ENCODE assay signal across 18 cellular contexts in genomic region chr22:42726811-42727210, GRCh38. TPM values are rescaled to one million over a fixed set of nuclear protein-coding genes. Genes with fewer than 3 reads are reported as not detected.
"Had no signal": no experiment of that assay in that cellular context is flagged by ENCODE, and none has a peak within 500 bp of the region (broad histone marks: within the 10 kb centered on the region; RNA-seq: fewer than 3 reads in every experiment).

No MANE protein-coding gene starts in this region.

- H3K4me2 ChIP-seq: neural progenitor cell had no signal

- H3K27ac ChIP-seq: gastrocnemius medialis, heart left ventricle, lower lobe of right lung, neural progenitor cell, ovary, stomach had no signal

- H3K9ac ChIP-seq: neural progenitor cell had no signal

- H3K27me3 ChIP-seq: gastrocnemius medialis, ovary had no signal

- H3K9me3 ChIP-seq: gastrocnemius medialis, heart left ventricle, lower lobe of right lung, ovary, spleen, stomach had no signal

- DNase-seq: activated CD4-positive, alpha-beta T cell treated with anti-CD3 and anti-CD28 coated beads, Interleukin-2, amount 10 ng/mL, durations not matched to agents 7 days and 5 days; activated naive CD4-positive, alpha-beta T cell treated with Interleukin-2 at 50 U/mL for 16 hours; activated naive CD8-positive, alpha-beta T cell treated with anti-CD3 and anti-CD28 coated beads, Interleukin-2, amount 50 U/mL, for 24 hours; aorta; effector CD8-positive, alpha-beta T cell; gastrocnemius medialis; heart left ventricle; left colon; lower lobe of right lung; midbrain; naive B cell; ovary; spleen; stimulated activated CD4-positive, alpha-beta T cell treated with anti-CD3 and anti-CD28 coated beads, Interleukin-1b, Interleukin-23, amount 100 ng/mL, for 48 hours; stomach; T-helper 9 cell had no signal

- H3K4me1 ChIP-seq: gastrocnemius medialis, heart left ventricle, neural progenitor cell had no signal

- H3K36me3 ChIP-seq: gastrocnemius medialis, heart left ventricle, lower lobe of right lung, neural progenitor cell, ovary, spleen, stomach had no signal

- H3K4me3 ChIP-seq: gastrocnemius medialis, heart left ventricle, lower lobe of right lung, neural progenitor cell, ovary, spleen, stomach had no signal

- H2AFZ ChIP-seq: neural progenitor cell had no signal

RNA-seq across cellular contexts. Expression of gene A4GALT, which starts 6.1 kb away (rescaled TPM):
- total RNA-seq: activated CD8-positive, alpha-beta memory T cell treated with anti-CD3 and anti-CD28 coated beads for 36 hours had no signal
